ENCODE assay signal across 1 cellular context in genomic region chr12:57590892-57591566, GRCh38.
A peak's percentile ranks its signal among the peaks of the same experiment; 100 is the strongest.
TF ChIP-seq lines count a peak whose summit lies in the region.

PIP4K2C (plus strand) TSS chr12:57591192; CDS start chr12:57591290, 98 bp downstream.

TF ChIP-seq in HepG2, 621 proteins besides CTCF, POLR2A, EP300 and RAD21 (continued from another document and continues in another):
- TF ChIP-seq ZNF503 (CRISPR knock-in tag; IDR thresholded peaks at IDR 0.05) = no peak
- no peak for TF ChIP-seq LRRFIP1 (CRISPR knock-in tag; conservative IDR thresholded peaks at IDR 0.05)
- TF ChIP-seq ARID5B (CRISPR knock-in tag; IDR thresholded peaks at IDR 0.05) = peak; percentile 28; the same call in 1 of the 2 replicates
- no peak for TF ChIP-seq RFX5 (IDR thresholded peaks at IDR 0.05; ENCODE audit: low read depth, low read length)
- no peak for TF ChIP-seq PATZ1 (CRISPR knock-in tag; IDR thresholded peaks at IDR 0.05)
- TF ChIP-seq NBN (conservative IDR thresholded peaks at IDR 0.05) = no peak
- TF ChIP-seq RNF219 (CRISPR knock-in tag; IDR thresholded peaks at IDR 0.05) = no peak
- no peak for TF ChIP-seq MAFF (IDR thresholded peaks at IDR 0.05; ENCODE audit: low read depth, low read length)
- TF ChIP-seq ZNF329 (CRISPR knock-in tag; IDR thresholded peaks at IDR 0.05; ENCODE audit: low read depth) = no peak
- TF ChIP-seq ZBTB37 (CRISPR knock-in tag; IDR thresholded peaks at IDR 0.05) = no peak
- TF ChIP-seq ZFP36 (IDR thresholded peaks at IDR 0.05; ENCODE audit: borderline replicate concordance, low read depth, low read length, partially characterized antibody) = no peak
- peak; percentile 46 for TF ChIP-seq ASH2L (IDR thresholded peaks at IDR 0.05; ENCODE audit: insufficient read length, low read depth, low read length)
- TF ChIP-seq GATAD2A (CRISPR knock-in tag; IDR thresholded peaks at IDR 0.05) = no peak
- TF ChIP-seq MATR3 (CRISPR knock-in tag; IDR thresholded peaks at IDR 0.05) = no peak
- TF ChIP-seq ZSCAN12 (CRISPR knock-in tag; IDR thresholded peaks at IDR 0.05) = no peak
- no peak for TF ChIP-seq MEIS2 (CRISPR knock-in tag; IDR thresholded peaks at IDR 0.05)
- TF ChIP-seq TBX3 (IDR thresholded peaks at IDR 0.05; ENCODE audit: borderline replicate concordance) = no peak
- TF ChIP-seq ZFP41 (CRISPR knock-in tag; IDR thresholded peaks at IDR 0.05; ENCODE audit: borderline replicate concordance) = no peak
- 0 out of 2 replicates have a peak, but pooled peaks have one; percentile 51 for TF ChIP-seq NR2C2 (CRISPR knock-in tag; IDR thresholded peaks at IDR 0.05; ENCODE audit: borderline replicate concordance)
- no peak for TF ChIP-seq ZMYM2 (CRISPR knock-in tag; IDR thresholded peaks at IDR 0.05)
- no peak; the same call in none of the 2 replicates for TF ChIP-seq ZNF335 (CRISPR knock-in tag; IDR thresholded peaks at IDR 0.05)
- TF ChIP-seq ZNF773 (CRISPR knock-in tag; IDR thresholded peaks at IDR 0.05; ENCODE audit: borderline replicate concordance) = no peak
- TF ChIP-seq ZNF205 (CRISPR knock-in tag; IDR thresholded peaks at IDR 0.05) = peak; percentile 32; the same call in 1 of the 2 replicates
- no peak for TF ChIP-seq ISL2 (CRISPR knock-in tag; IDR thresholded peaks at IDR 0.05)
- no peak for TF ChIP-seq ZNF24 (IDR thresholded peaks at IDR 0.05)
- TF ChIP-seq PRDM10 (CRISPR knock-in tag; IDR thresholded peaks at IDR 0.05; ENCODE audit: low read depth) = no peak
- no peak for TF ChIP-seq ATF7 (IDR thresholded peaks at IDR 0.05)
- TF ChIP-seq ATF7 (CRISPR knock-in tag; IDR thresholded peaks at IDR 0.05) = no peak
- 0 out of 2 replicates have a peak, but pooled peaks have one; percentile 38 for TF ChIP-seq ZNF879 (CRISPR knock-in tag; IDR thresholded peaks at IDR 0.05)
- TF ChIP-seq HNF4A (CRISPR knock-in tag; IDR thresholded peaks at IDR 0.05) = no peak
- no peak for TF ChIP-seq CEBPZ (IDR thresholded peaks at IDR 0.05; ENCODE audit: low read length)
- TF ChIP-seq HDAC2 (CRISPR knock-in tag; IDR thresholded peaks at IDR 0.05) = no peak
- peak; percentile 65; the same call in 1 of the 2 replicates for TF ChIP-seq ZNF563 (CRISPR knock-in tag; IDR thresholded peaks at IDR 0.05)
- no peak for TF ChIP-seq ZFAT (CRISPR knock-in tag; conservative IDR thresholded peaks at IDR 0.05)
- peak; percentile 83 for TF ChIP-seq PHF20 (CRISPR knock-in tag; IDR thresholded peaks at IDR 0.05)
- TF ChIP-seq ZUFSP (CRISPR knock-in tag; IDR thresholded peaks at IDR 0.05; ENCODE audit: borderline replicate concordance) = no peak
